In genomic region chr9:76738402-76738801, GRCh38 we compare ENCODE assay signal across 28 cellular contexts. TPM values are rescaled to one million over a fixed set of nuclear protein-coding genes. Genes with fewer than 3 reads are reported as not detected.
"Had no signal": no experiment of that assay in that cellular context is flagged by ENCODE, and none has a peak within 500 bp of the region (broad histone marks: within the 10 kb centered on the region; RNA-seq: fewer than 3 reads in every experiment).

No MANE protein-coding gene starts in this region.

- DNase-seq: activated CD4-positive, alpha-beta T cell treated with anti-CD3 and anti-CD28 coated beads for 1 hour; activated T-cell treated with anti-CD3 and anti-CD28 coated beads, Interleukin-2, amount 50 U/mL, for 24 hours; aorta; effector CD4-positive, alpha-beta T cell; foreskin fibroblast; naive B cell; posterior cingulate gyrus; sigmoid colon; stimulated activated CD4-positive, alpha-beta T cell treated with anti-CD3 and anti-CD28 coated beads, Interleukin-2, amount 100 ng/mL, for 48 hours; stimulated activated CD8-positive, alpha-beta memory T cell treated with anti-CD3 and anti-CD28 coated beads, Interleukin-4, amount 100 ng/mL, for 48 hours; stimulated activated naive B cell treated with anti-CD40 and anti-IgM and Interleukin-4, amounts not matched to agents 10 μg/mL and 1 μg/mL and 100 μg/mL, for 72 hours; testis; WERI-Rb-1 had no signal

- H3K27me3 ChIP-seq: sigmoid colon, testis, vagina had no signal

- H3K27ac ChIP-seq: sigmoid colon, testis, vagina, WERI-Rb-1 had no signal

- H3K36me3 ChIP-seq: vagina, WERI-Rb-1 had no signal

- H3K9me3 ChIP-seq: sigmoid colon, testis, vagina had no signal

- H3K36me3 Mint-ChIP-seq: brain, type B pancreatic cell had no signal

- H3K4me1 Mint-ChIP-seq: activated T-helper 17 cell treated with anti-CD3 and anti-CD28 coated beads, Interleukin-2, amount 50 U/mL, for 72 hours; neural crest cell; stimulated activated naive B cell treated with anti-CD40 and anti-IgM and Interleukin-4, amounts not matched to agents 10 μg/mL and 1 μg/mL and 100 μg/mL, for 72 hours had no signal

- H3K4me3 Mint-ChIP-seq: activated T-cell treated with anti-CD3 and anti-CD28 coated beads, Interleukin-2, amount 50 U/mL, for 24 hours; activated T-helper 17 cell treated with anti-CD3 and anti-CD28 coated beads, Interleukin-2, amount 50 U/mL, for 72 hours; brain; dendritic cell treated with granulocyte-macrophage colony-stimulating factor and Interleukin-4, amounts not matched to agents 40 ng/mL and 50 ng/mL, for 4 days; naive B cell; neural crest cell; stimulated activated naive B cell treated with anti-CD40 and anti-IgM and Interleukin-4, amounts not matched to agents 10 μg/mL and 1 μg/mL and 100 μg/mL, for 72 hours; type B pancreatic cell had no signal

- H3K4me3 ChIP-seq: lung, sigmoid colon, testis, vagina had no signal

- H3K9me3 Mint-ChIP-seq: neural crest cell had no signal

- H3K4me1 ChIP-seq: testis, vagina had no signal

- H3K27ac Mint-ChIP-seq: activated naive CD4-positive, alpha-beta T cell treated with anti-CD3 and anti-CD28 coated beads, Interleukin-2, amount 50 U/mL, for 72 hours; activated T-cell treated with anti-CD3 and anti-CD28 coated beads, Interleukin-2, amount 50 U/mL, for 24 hours; activated T-helper 17 cell treated with anti-CD3 and anti-CD28 coated beads, Interleukin-2, amount 50 U/mL, for 72 hours; brain; dendritic cell treated with granulocyte-macrophage colony-stimulating factor and Interleukin-4, amounts not matched to agents 40 ng/mL and 50 ng/mL, for 4 days; naive B cell; stimulated activated naive B cell treated with anti-CD40 and anti-IgM and Interleukin-4, amounts not matched to agents 10 μg/mL and 1 μg/mL and 100 μg/mL, for 72 hours; type B pancreatic cell had no signal

RNA-seq across cellular contexts. Expression of gene PCA3, which starts 25.8 kb away (rescaled TPM):
- total RNA-seq: activated naive CD4-positive, alpha-beta T cell treated with anti-CD3 and anti-CD28 coated beads, Interleukin-2, amount 50 U/mL, for 72 hours; activated T-helper 17 cell treated with anti-CD3 and anti-CD28 coated beads, Interleukin-2, amount 50 U/mL, for 72 hours; cardiac septum; chondrocyte; epithelial cell of proximal tubule; fibroblast of lung; glomerular endothelial cell; mesenteric fat pad; mucosa of gallbladder; neural crest cell; vagina had no signal
